ENCODE assay signal across 19 cellular contexts in genomic region chr11:109026891-109027489, GRCh38.
"Had no signal": no experiment of that assay in that cellular context is flagged by ENCODE, and none has a peak within 500 bp of the region (broad histone marks: within the 10 kb centered on the region; RNA-seq: fewer than 3 reads in every experiment).

No MANE protein-coding gene starts in this region.

- H3K4me1 ChIP-seq: adrenal gland, gastroesophageal sphincter, pancreas, testis had no signal

- H3K36me3 Mint-ChIP-seq: brain had no signal

- H3K27me3 ChIP-seq: adrenal gland, dorsolateral prefrontal cortex, gastroesophageal sphincter, hepatocyte, pancreas, testis had no signal

- H3K4me3 ChIP-seq: adrenal gland, dorsolateral prefrontal cortex, gastroesophageal sphincter, hepatocyte, pancreas, testis had no signal

- H3K9me3 ChIP-seq: adrenal gland, pancreas, testis had no signal

- H3K27me3 Mint-ChIP-seq: brain; stimulated activated naive CD8-positive, alpha-beta T cell treated with anti-CD3 and anti-CD28 coated beads, Interleukin-15, Interleukin-2, amounts not matched to agents 100 ng/mL and 50 ng/mL, for 24 hours had no signal

- H2AFZ ChIP-seq: hepatocyte had no signal

- H3K4me3 Mint-ChIP-seq: activated naive CD4-positive, alpha-beta T cell treated with anti-CD3 and anti-CD28 coated beads for 36 hours; activated T-helper 17 cell treated with anti-CD3 and anti-CD28 coated beads, Interleukin-2, amount 50 U/mL, for 72 hours; brain; neural crest cell; stimulated activated naive CD8-positive, alpha-beta T cell treated with anti-CD3 and anti-CD28 coated beads, Interleukin-15, Interleukin-2, amounts not matched to agents 100 ng/mL and 50 ng/mL, for 24 hours had no signal

- H3K36me3 ChIP-seq: adrenal gland, gastroesophageal sphincter, pancreas, WERI-Rb-1 had no signal

- H3K4me2 ChIP-seq: hepatocyte had no signal

- H3K27ac Mint-ChIP-seq: activated naive CD4-positive, alpha-beta T cell treated with anti-CD3 and anti-CD28 coated beads for 36 hours; activated T-helper 17 cell treated with anti-CD3 and anti-CD28 coated beads, Interleukin-2, amount 50 U/mL, for 72 hours; brain; stimulated activated naive CD8-positive, alpha-beta T cell treated with anti-CD3 and anti-CD28 coated beads, Interleukin-15, Interleukin-2, amounts not matched to agents 100 ng/mL and 50 ng/mL, for 24 hours had no signal

- H3K9me3 Mint-ChIP-seq: stimulated activated naive CD8-positive, alpha-beta T cell treated with anti-CD3 and anti-CD28 coated beads, Interleukin-15, Interleukin-2, amounts not matched to agents 100 ng/mL and 50 ng/mL, for 24 hours had no signal

- H3K4me1 Mint-ChIP-seq: activated T-helper 17 cell treated with anti-CD3 and anti-CD28 coated beads, Interleukin-2, amount 50 U/mL, for 72 hours; brain; neural crest cell had no signal

- DNase-seq: activated CD4-positive, alpha-beta T cell treated with anti-CD3 and anti-CD28 coated beads for 4 hours; activated naive CD4-positive, alpha-beta T cell treated with anti-CD3 and anti-CD28 coated beads for 36 hours; activated T-cell treated with anti-CD3 and anti-CD28 coated beads for 4 hours; adrenal gland; cerebellar nuclear complex; dorsolateral prefrontal cortex; pancreas; stimulated activated CD4-positive, alpha-beta T cell treated with anti-CD3 and anti-CD28 coated beads, Interleukin-4, amount 100 ng/mL, for 1 hour; stimulated activated CD8-positive, alpha-beta memory T cell treated with anti-CD3 and anti-CD28 coated beads, Interleukin-4, amount 100 ng/mL, for 48 hours; T-helper 1 cell; testis; WERI-Rb-1 had no signal

- ATAC-seq: activated T-helper 17 cell treated with anti-CD3 and anti-CD28 coated beads, Interleukin-2, amount 50 U/mL, for 72 hours; esophagus mucosa; gastroesophageal sphincter; pancreas had no signal

- H3K27ac ChIP-seq: adrenal gland, dorsolateral prefrontal cortex, gastroesophageal sphincter, hepatocyte, pancreas, testis, WERI-Rb-1 had no signal
